In genomic region chr1:156577512-156577911, GRCh38 we compare ENCODE assay signal across 24 cellular contexts. TPM values are rescaled to one million over a fixed set of nuclear protein-coding genes. Genes with fewer than 3 reads are reported as not detected.
A peak's percentile ranks its signal among the peaks of the same experiment; 100 is the strongest.
DNase-seq lines count a peak whose midpoint lies in the region; TF ChIP-seq lines count a peak whose summit lies in the region.
"Had no signal": no experiment of that assay in that cellular context is flagged by ENCODE, and none has a peak within 500 bp of the region (broad histone marks: within the 10 kb centered on the region; RNA-seq: fewer than 3 reads in every experiment).

No MANE protein-coding gene starts in this region.

- H3K9me3 ChIP-seq in WERI-Rb-1 (ENCODE audit: severe bottlenecking), result no peaks in the 10 kb centered on the region
- H3K9me3 ChIP-seq in neural progenitor cell (ENCODE audit: low read depth), result no peaks in the 10 kb centered on the region
- no peaks in the 10 kb centered on the region for H3K9me3 ChIP-seq in thyroid gland
- H3K9me3 ChIP-seq: SJSA1 had no signal

- no peaks in the 10 kb centered on the region for H3K36me3 ChIP-seq in WERI-Rb-1
- H3K36me3 ChIP-seq in neural progenitor cell, result no peaks in the 10 kb centered on the region
- H3K36me3 ChIP-seq in thyroid gland, result no peaks in the 10 kb centered on the region
- H3K36me3 ChIP-seq: SJSA1 had no signal

- peak overlapping the region; percentile 45 for H2AFZ ChIP-seq in neural progenitor cell (replicated peaks)
- H2AFZ ChIP-seq: hepatocyte had no signal

- H3K27ac ChIP-seq in WERI-Rb-1 (peak overlapping the region; percentile 65), neural progenitor cell (no peak overlapping the region), thyroid gland (no peak overlapping the region)
- H3K27ac ChIP-seq: hepatocyte, SJSA1, skin epidermis had no signal

- no peaks in the 10 kb centered on the region for H3K27me3 ChIP-seq in WERI-Rb-1 (ENCODE audit: insufficient read depth, low read depth, severe bottlenecking)
- no peaks in the 10 kb centered on the region for H3K27me3 ChIP-seq in neural progenitor cell
- no peaks in the 10 kb centered on the region for H3K27me3 ChIP-seq in thyroid gland
- H3K27me3 ChIP-seq: hepatocyte, SJSA1 had no signal

- H3K4me2 ChIP-seq in neural progenitor cell, result no peak overlapping the region
- H3K4me2 ChIP-seq: hepatocyte had no signal

- no peak for TF ChIP-seq POLR2A in thyroid gland (IDR thresholded peaks at IDR 0.05)

- H3K9me3 Mint-ChIP-seq in neural progenitor cell, result no peaks in the 10 kb centered on the region
- H3K9me3 Mint-ChIP-seq: activated naive CD8-positive, alpha-beta T cell treated with anti-CD3 and anti-CD28 coated beads, Interleukin-2, amount 10 ng/mL, durations not matched to agents 7 days and 5 days; activated T-helper 17 cell treated with anti-CD3 and anti-CD28 coated beads, Interleukin-2, amount 50 U/mL, for 72 hours; HFFc6 had no signal

- H3K4me1 Mint-ChIP-seq in neural progenitor cell, result peaks cover 11% of the 10 kb centered on the region

- H3K4me3 ChIP-seq in WERI-Rb-1 (ENCODE audit: low read depth, low read length), result no peak overlapping the region
- no peak overlapping the region for H3K4me3 ChIP-seq in neural progenitor cell
- no peak overlapping the region for H3K4me3 ChIP-seq in thyroid gland (replicated peaks in 1 of 3)
- H3K4me3 ChIP-seq: hepatocyte, SJSA1, skin epidermis had no signal

- intact Hi-C loops in thyroid gland (cut with DNase I), result no loop called here

- no peak overlapping the region for H3K9ac ChIP-seq in neural progenitor cell

- H3K4me3 Mint-ChIP-seq in neural progenitor cell, result peak overlapping the region; percentile 24
- H3K4me3 Mint-ChIP-seq: activated naive CD8-positive, alpha-beta T cell treated with anti-CD3 and anti-CD28 coated beads, Interleukin-2, amount 10 ng/mL, durations not matched to agents 7 days and 5 days; activated T-helper 17 cell treated with anti-CD3 and anti-CD28 coated beads, Interleukin-2, amount 50 U/mL, for 72 hours; HFFc6; T-helper 17 cell had no signal

- no peaks in the 10 kb centered on the region for H3K79me2 ChIP-seq in neural progenitor cell (ENCODE audit: low read depth)
- H3K79me2 ChIP-seq: hepatocyte had no signal

- no peaks in the 10 kb centered on the region for H3K4me1 ChIP-seq in neural progenitor cell
- H3K4me1 ChIP-seq in thyroid gland, result peaks cover 0 to 2% of the 10 kb centered on the region in 2 donors

- H4K20me1 ChIP-seq in neural progenitor cell (ENCODE audit: low read depth), result no peaks in the 10 kb centered on the region

- TF ChIP-seq CTCF in WERI-Rb-1 (IDR thresholded peaks at IDR 0.05; ENCODE audit: low read depth, low read length), result no peak
- TF ChIP-seq CTCF in neural progenitor cell (IDR thresholded peaks at IDR 0.05), result no peak
- no peak for TF ChIP-seq CTCF in thyroid gland (IDR thresholded peaks at IDR 0.05)

- H3F3A ChIP-seq in neural progenitor cell (ENCODE audit: low read depth), result no peaks in the 10 kb centered on the region

- DNase-seq in D341Med (ENCODE audit: low spot score) (peak; percentile 65), NCI-H146 (lab: John Stamatoyannopoulos, UW) (peak; percentile 39), WERI-Rb-1 (no peak), neural progenitor cell (ENCODE audit: low spot score) (no peak), ureter (ENCODE audit: low spot score) (no peak), thyroid gland (no peak), OCI-M2 (lab: John Stamatoyannopoulos, UW; ENCODE audit: unreplicated experiment) (no peak)
- DNase-seq: activated naive CD8-positive, alpha-beta T cell treated with anti-CD3 and anti-CD28 coated beads, Interleukin-2, amount 10 ng/mL, durations not matched to agents 7 days and 5 days; effector CD8-positive, alpha-beta T cell; foreskin melanocyte; HFFc6; NCI-H1048; NCI-H226; NK-92 treated with Interleukin-12 subunit alpha and Interleukin-12 subunit beta, amount 100 ng/mL, for 24 hours; stimulated activated naive CD4-positive, alpha-beta T cell treated with Interleukin-2 at 50 U/mL for 16 hours; T-helper 17 cell had no signal

- 100% methylated on average over 1 of the region's 1 CpG for WGBS in thyroid gland, 2 donors

- peak overlapping the region; percentile 20 for H3K27ac Mint-ChIP-seq in neural progenitor cell
- H3K27ac Mint-ChIP-seq: HFFc6, T-helper 17 cell had no signal

- H3K36me3 Mint-ChIP-seq in neural progenitor cell, result no peaks in the 10 kb centered on the region

- peaks cover 8% of the 10 kb centered on the region for H3K27me3 Mint-ChIP-seq in neural progenitor cell (ENCODE audit: insufficient read depth, low read depth)

RNA-seq across cellular contexts. Expression of gene TTC24, which starts 2.0 kb away (rescaled TPM):
- total RNA-seq in neural progenitor cell (ENCODE audit: low replicate concordance), result not detected in 2 replicates
- not detected for total RNA-seq in ureter
- total RNA-seq in thyroid gland, result under 1 TPM in 2 of 4 donors, not detected in 2; 0.27 to 0.67 TPM
- total RNA-seq: chondrocyte, Daoy, hepatocyte, HFFc6, pulmonary artery endothelial cell, SJSA1 had no signal

RNA-seq across cellular contexts. Expression of gene IQGAP3, which starts 5.1 kb away (rescaled TPM):
- 31.5 and 59.2 TPM in 2 replicates for total RNA-seq in neural progenitor cell (ENCODE audit: low replicate concordance)
- 0.68 TPM for total RNA-seq in ureter
- 1 to 10 TPM in 1 of 4 donors, under 1 TPM in 3; 0.15 to 1.4 (median 0.50) TPM for total RNA-seq in thyroid gland
- total RNA-seq: T-helper 17 cell had no signal

RNA-seq across cellular contexts. Expression of gene NAXE, which starts 14.1 kb away (rescaled TPM):
- total RNA-seq in neural progenitor cell (ENCODE audit: low replicate concordance) (32.8 and 51.3 TPM in 2 replicates), ureter (119 TPM), thyroid gland (100 to 1,000 TPM in 3 of 4 donors, 10 to 100 TPM in 1; 69.1 to 176 (median 117) TPM)

RNA-seq across cellular contexts. Expression of gene GPATCH4, which starts 23.8 kb away (rescaled TPM):
- 17.2 and 18.6 TPM in 2 replicates for total RNA-seq in neural progenitor cell (ENCODE audit: low replicate concordance)
- 42.5 TPM for total RNA-seq in ureter
- 10 to 100 TPM; 14.1 to 49.2 (median 24.5) TPM for total RNA-seq in thyroid gland

RNA-seq across cellular contexts. Expression of gene HAPLN2, which starts 41.7 kb away (rescaled TPM):
- total RNA-seq in neural progenitor cell (ENCODE audit: low replicate concordance), result 0.65 TPM in 1 of 2 replicates, not detected in the other
- total RNA-seq in ureter, result 5.6 TPM
- under 1 TPM in 1 of 4 donors, not detected in 3; 0.79 TPM for total RNA-seq in thyroid gland
- total RNA-seq: chondrocyte, hepatocyte, HepG2, HFFc6, pulmonary artery endothelial cell, SJSA1 had no signal

Comparison
In these comparisons a context has a peak if more than half of its experiments do, and no peak if none do; other contexts are left out.
1. DNase-seq: peak in D341Med (single experiment) and NCI-H146 (single experiment); none in WERI-Rb-1 (single experiment), neural progenitor cell (single experiment), ureter (single experiment), thyroid gland (0 of 2) and OCI-M2 (single experiment).
2. RNA of gene IQGAP3, which starts 5.1 kb away (total RNA-seq): 31.5 to 59.2 TPM in neural progenitor cell; 0.68 TPM in ureter (single experiment) and 0.15 to 1.4 TPM in thyroid gland; every median in the first group is over 10 times any median in the second.